1 cellular context compared by ENCODE assay signal in genomic region chr6:33430991-33431879, GRCh38.
TF ChIP-seq lines count a peak whose summit lies in the region.

No MANE protein-coding gene starts in this region.

TF ChIP-seq in HEK293, 187 proteins besides CTCF, POLR2A, EP300 and RAD21 (continued from another document and continues in another):
- TF ChIP-seq ZNF624 (tag by site-specific recombination; IDR thresholded peaks at IDR 0.05) (no peak), ZNF76 (tag by site-specific recombination; IDR thresholded peaks at IDR 0.05; ENCODE audit: borderline replicate concordance, low read depth) (peak; percentile 43; the same call in 1 of the 2 replicates), PRDM1 (tag by site-specific recombination; IDR thresholded peaks at IDR 0.05) (peak; percentile 40; the same call in 1 of the 2 replicates), SP2 (tag by site-specific recombination; IDR thresholded peaks at IDR 0.05) (peak; percentile 54), ZNF488 (tag by site-specific recombination; IDR thresholded peaks at IDR 0.05) (no peak), ZNF398 (tag by site-specific recombination; IDR thresholded peaks at IDR 0.05) (peak; percentile 82), GLIS2 (tag by site-specific recombination; IDR thresholded peaks at IDR 0.05) (peak; percentile 43; the same call in 1 of the 2 replicates), ZNF112 (tag by site-specific recombination; IDR thresholded peaks at IDR 0.05) (no peak), ZNF626 (tag by site-specific recombination; IDR thresholded peaks at IDR 0.05) (no peak), GLIS1 (tag by site-specific recombination; IDR thresholded peaks at IDR 0.05) (0 out of 2 replicates have a peak, but pooled peaks have one; percentile 6), ZBTB1 (tag by site-specific recombination; IDR thresholded peaks at IDR 0.05) (no peak), ZNF221 (tag by site-specific recombination; IDR thresholded peaks at IDR 0.05; ENCODE audit: borderline replicate concordance) (no peak), ZNF366 (tag by site-specific recombination; conservative IDR thresholded peaks at IDR 0.05) (peak; percentile 72; the same call in 1 of the 2 replicates), ZNF600 (tag by site-specific recombination; IDR thresholded peaks at IDR 0.05) (peak; percentile 82), SCRT2 (tag by site-specific recombination; IDR thresholded peaks at IDR 0.05) (peak; percentile 99), ZNF280D (tag by site-specific recombination; IDR thresholded peaks at IDR 0.05) (no peak), ZNF423 (tag by site-specific recombination; IDR thresholded peaks at IDR 0.05) (no peak), PBX3 (CRISPR knock-in tag; IDR thresholded peaks at IDR 0.05) (no peak), ZBTB49 (tag by site-specific recombination; IDR thresholded peaks at IDR 0.05; ENCODE audit: low read depth) (no peak), ZNF843 (tag by site-specific recombination; IDR thresholded peaks at IDR 0.05) (0 out of 2 replicates have a peak, but pooled peaks have one; percentile 19), PATZ1 (tag by site-specific recombination; IDR thresholded peaks at IDR 0.05) (peak; percentile 67), ZNF394 (tag by site-specific recombination; IDR thresholded peaks at IDR 0.05; ENCODE audit: borderline replicate concordance) (peak; percentile 99), ZBTB11 (tag by site-specific recombination; conservative IDR thresholded peaks at IDR 0.05; ENCODE audit: low read depth) (no peak), ZSCAN23 (tag by site-specific recombination; IDR thresholded peaks at IDR 0.05) (no peak), ZBTB17 (tag by site-specific recombination; IDR thresholded peaks at IDR 0.05) (peak; percentile 74), ZBTB10 (tag by site-specific recombination; IDR thresholded peaks at IDR 0.05) (peak; percentile 63), ZSCAN5A (tag by site-specific recombination; IDR thresholded peaks at IDR 0.05) (no peak), ZNF529 (tag by site-specific recombination; IDR thresholded peaks at IDR 0.05; ENCODE audit: insufficient replicate concordance) (no peak), ZBTB26 (tag by site-specific recombination; optimal IDR thresholded peaks at IDR 0.05) (peak; percentile 14), ZNF596 (tag by site-specific recombination; IDR thresholded peaks at IDR 0.05) (no peak), ZNF2 (tag by site-specific recombination; IDR thresholded peaks at IDR 0.05) (no peak)
